2 cellular contexts compared by ENCODE assay signal in genomic region chr14:104766863-104767633, GRCh38.
A peak's percentile ranks its signal among the peaks of the same experiment; 100 is the strongest.
TF ChIP-seq lines count a peak whose summit lies in the region.

No MANE protein-coding gene starts in this region.

TF ChIP-seq in K562, 482 proteins besides CTCF, POLR2A, EP300 and RAD21:
- TF ChIP-seq MTA3 (IDR thresholded peaks at IDR 0.05; ENCODE audit: borderline replicate concordance), result 0 out of 2 replicates have a peak, but pooled peaks have one; percentile 36
- peak; percentile 55 for TF ChIP-seq MAFF (IDR thresholded peaks at IDR 0.05; ENCODE audit: low read length)
- no peak for TF ChIP-seq RBM15 (IDR thresholded peaks at IDR 0.05; ENCODE audit: insufficient read depth, low read length)
- peak; percentile 16; the same call in 1 of the 2 replicates for TF ChIP-seq MAFG (tag; conservative IDR thresholded peaks at IDR 0.05)
- TF ChIP-seq C11orf30 (IDR thresholded peaks at IDR 0.05; ENCODE audit: low read depth), result peak; percentile 52
- TF ChIP-seq NR2C2 (CRISPR knock-in tag; IDR thresholded peaks at IDR 0.05), result no peak; the same call in 1 of the 2 replicates
- peak; percentile 35; the same call in 1 of the 2 replicates for TF ChIP-seq NR2C2 (tag; IDR thresholded peaks at IDR 0.05)
- peak; percentile 77 for TF ChIP-seq NR2C1 (IDR thresholded peaks at IDR 0.05)
- peak; percentile 84 for TF ChIP-seq NR2C1 (tag; IDR thresholded peaks at IDR 0.05)
- TF ChIP-seq ZNF316 (IDR thresholded peaks at IDR 0.05), result peak; percentile 63
- 0 out of 2 replicates have a peak, but pooled peaks have one; percentile 20 for TF ChIP-seq CREB3L1 (IDR thresholded peaks at IDR 0.05; ENCODE audit: borderline replicate concordance, low read depth)
- TF ChIP-seq GTF2A2 (tag; IDR thresholded peaks at IDR 0.05), result no peak
- TF ChIP-seq MAFK (IDR thresholded peaks at IDR 0.05; ENCODE audit: low read length), result peak; percentile 55
- no peak for TF ChIP-seq SREBF1 (IDR thresholded peaks at IDR 0.05; ENCODE audit: borderline replicate concordance, low read depth, low read length)

TF ChIP-seq in liver, 16 proteins besides CTCF, POLR2A, EP300 and RAD21:
- TF ChIP-seq YY1 (IDR thresholded peaks at IDR 0.05) (peak; percentile 79), JUND (IDR thresholded peaks at IDR 0.05) (peak in 1 of 2 donors; percentile 31), RXRA (IDR thresholded peaks at IDR 0.05) (peak; percentile 80 to 88), ZBTB33 (IDR thresholded peaks at IDR 0.05) (no peak), FOXA2 (IDR thresholded peaks at IDR 0.05) (peak; percentile 72), HNF4G (IDR thresholded peaks at IDR 0.05) (no peak), GABPA (IDR thresholded peaks at IDR 0.05 in 1 of 2, conservative IDR thresholded peaks at IDR 0.05 in 1 of 2) (peak in 1 of 2 donors; percentile 28), EGR1 (IDR thresholded peaks at IDR 0.05; ENCODE audit: low read depth in 2 of 2) (peak in 1 of 2 donors; percentile 9), HNF4A (conservative IDR thresholded peaks at IDR 0.05) (peak in 1 of 2 donors; percentile 51), SP1 (IDR thresholded peaks at IDR 0.05) (peak; percentile 91), FOXA1 (IDR thresholded peaks at IDR 0.05) (peak; percentile 66), NR2F2 (IDR thresholded peaks at IDR 0.05) (peak; percentile 69)
- TF ChIP-seq, protein P1, sequence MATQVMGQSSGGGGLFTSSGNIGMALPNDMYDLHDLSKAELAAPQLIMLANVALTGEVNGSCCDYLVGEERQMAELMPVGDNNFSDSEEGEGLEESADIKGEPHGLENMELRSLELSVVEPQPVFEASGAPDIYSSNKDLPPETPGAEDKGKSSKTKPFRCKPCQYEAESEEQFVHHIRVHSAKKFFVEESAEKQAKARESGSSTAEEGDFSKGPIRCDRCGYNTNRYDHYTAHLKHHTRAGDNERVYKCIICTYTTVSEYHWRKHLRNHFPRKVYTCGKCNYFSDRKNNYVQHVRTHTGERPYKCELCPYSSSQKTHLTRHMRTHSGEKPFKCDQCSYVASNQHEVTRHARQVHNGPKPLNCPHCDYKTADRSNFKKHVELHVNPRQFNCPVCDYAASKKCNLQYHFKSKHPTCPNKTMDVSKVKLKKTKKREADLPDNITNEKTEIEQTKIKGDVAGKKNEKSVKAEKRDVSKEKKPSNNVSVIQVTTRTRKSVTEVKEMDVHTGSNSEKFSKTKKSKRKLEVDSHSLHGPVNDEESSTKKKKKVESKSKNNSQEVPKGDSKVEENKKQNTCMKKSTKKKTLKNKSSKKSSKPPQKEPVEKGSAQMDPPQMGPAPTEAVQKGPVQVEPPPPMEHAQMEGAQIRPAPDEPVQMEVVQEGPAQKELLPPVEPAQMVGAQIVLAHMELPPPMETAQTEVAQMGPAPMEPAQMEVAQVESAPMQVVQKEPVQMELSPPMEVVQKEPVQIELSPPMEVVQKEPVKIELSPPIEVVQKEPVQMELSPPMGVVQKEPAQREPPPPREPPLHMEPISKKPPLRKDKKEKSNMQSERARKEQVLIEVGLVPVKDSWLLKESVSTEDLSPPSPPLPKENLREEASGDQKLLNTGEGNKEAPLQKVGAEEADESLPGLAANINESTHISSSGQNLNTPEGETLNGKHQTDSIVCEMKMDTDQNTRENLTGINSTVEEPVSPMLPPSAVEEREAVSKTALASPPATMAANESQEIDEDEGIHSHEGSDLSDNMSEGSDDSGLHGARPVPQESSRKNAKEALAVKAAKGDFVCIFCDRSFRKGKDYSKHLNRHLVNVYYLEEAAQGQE (IDR thresholded peaks at IDR 0.05), result peak; percentile 94
- TF ChIP-seq, protein P2, sequence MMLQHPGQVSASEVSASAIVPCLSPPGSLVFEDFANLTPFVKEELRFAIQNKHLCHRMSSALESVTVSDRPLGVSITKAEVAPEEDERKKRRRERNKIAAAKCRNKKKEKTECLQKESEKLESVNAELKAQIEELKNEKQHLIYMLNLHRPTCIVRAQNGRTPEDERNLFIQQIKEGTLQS (IDR thresholded peaks at IDR 0.05), result no peak
- TF ChIP-seq, protein P3, sequence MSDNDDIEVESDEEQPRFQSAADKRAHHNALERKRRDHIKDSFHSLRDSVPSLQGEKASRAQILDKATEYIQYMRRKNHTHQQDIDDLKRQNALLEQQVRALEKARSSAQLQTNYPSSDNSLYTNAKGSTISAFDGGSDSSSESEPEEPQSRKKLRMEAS (IDR thresholded peaks at IDR 0.05), result no peak
